In the genomic region with DNA sequence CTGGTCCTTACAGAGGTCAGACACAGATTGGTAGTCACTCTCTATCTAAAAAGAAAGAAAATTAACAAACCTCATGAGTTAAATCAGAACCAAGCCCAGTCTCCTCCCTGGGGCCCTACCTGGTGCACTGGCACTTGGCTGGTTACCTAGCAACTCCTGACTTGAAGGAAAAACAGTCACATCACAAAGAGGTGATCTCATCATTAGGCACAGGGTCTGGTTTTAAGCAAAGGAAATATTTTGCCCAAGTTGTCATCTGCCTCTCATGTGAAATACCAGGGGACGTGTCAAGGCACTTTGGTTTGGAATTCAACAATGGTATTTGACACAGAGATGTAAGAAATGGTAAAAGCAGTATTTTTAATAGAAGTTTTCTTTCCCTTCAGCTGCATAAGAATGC, we compare ENCODE assay signal across 9 cellular contexts. TPM values are rescaled to one million over a fixed set of nuclear protein-coding genes. Genes with fewer than 3 reads are reported as not detected.
A peak's percentile ranks its signal among the peaks of the same experiment; 100 is the strongest.
DNase-seq lines count a peak whose midpoint lies in the region; ATAC-seq and TF ChIP-seq lines count a peak whose summit lies in the region.
"Had no signal": no experiment of that assay in that cellular context is flagged by ENCODE, and none has a peak within 500 bp of the region (broad histone marks: within the 10 kb centered on the region; RNA-seq: fewer than 3 reads in every experiment).

No MANE protein-coding gene starts in this region.

- peak overlapping the region; percentile 66 for H3K4me2 ChIP-seq in PC-3 (ENCODE audit: low read length)

- no peaks in the 10 kb centered on the region for H3K9me2 ChIP-seq in PC-3 (replicated peaks; ENCODE audit: low read length)

- no peak for TF ChIP-seq POLR2A in erythroblast (IDR thresholded peaks at IDR 0.05; ENCODE audit: low read length)

- H3K27ac ChIP-seq in PC-3 (ENCODE audit: low read length), result peak overlapping the region; percentile 95

- 0 out of 2 replicates have a peak, but pooled peaks cover 6% of the 10 kb centered on the region for H3K27me3 ChIP-seq in PC-3 (ENCODE audit: low read length)

- CTCF ChIA-PET in activated CD4-positive, alpha-beta memory T cell treated with anti-CD3 and anti-CD28 coated beads for 36 hours (lab: Charles Lee), result interaction anchor here (0.8 kb wide), 1 partner anchor 26 kb away, joined by 3 read pairs; no protein-coding TSS in a partner anchor
- CTCF ChIA-PET in activated CD4-positive, alpha-beta memory T cell treated with anti-CD3 and anti-CD28 coated beads, Interleukin-2, amount 10 ng/mL, durations not matched to agents 7 days and 5 days (lab: Charles Lee), result no interaction called here
- CTCF ChIA-PET in PC-3 (lab: Charles Lee), result interaction anchor here (1.1 kb wide), 1 partner anchor 228 kb away, joined by 4 read pairs; no protein-coding TSS in a partner anchor

- peak overlapping the region; percentile 78 for H3K9ac ChIP-seq in PC-3 (ENCODE audit: low read length)

- peak; percentile 70 for ATAC-seq in PC-3

- no peaks in the 10 kb centered on the region for H3K36me3 Mint-ChIP-seq in activated CD4-positive, alpha-beta memory T cell treated with anti-CD3 and anti-CD28 coated beads for 36 hours
- H3K36me3 Mint-ChIP-seq in activated CD4-positive, alpha-beta memory T cell treated with anti-CD3 and anti-CD28 coated beads, Interleukin-2, amount 10 ng/mL, durations not matched to agents 7 days and 5 days (ENCODE audit: low read depth), result no peaks in the 10 kb centered on the region

- no peak overlapping the region for H3K4me3 Mint-ChIP-seq in activated CD4-positive, alpha-beta memory T cell treated with anti-CD3 and anti-CD28 coated beads for 36 hours
- H3K4me3 Mint-ChIP-seq in activated CD4-positive, alpha-beta memory T cell treated with anti-CD3 and anti-CD28 coated beads, Interleukin-2, amount 10 ng/mL, durations not matched to agents 7 days and 5 days, result no peak overlapping the region
- H3K4me3 Mint-ChIP-seq: activated T-helper 1 cell treated with anti-CD3 and anti-CD28 coated beads, Interleukin-12 subunit alpha, Interleukin-12 subunit beta, Interleukin-2, Interleukin-4 antibody, amounts not matched to agents 30 ng/mL and 10 ng/mL and 1 ng/mL, durations not matched to agents 14 hours and 24 hours and 36 hours had no signal

- intact Hi-C loops in activated CD4-positive, alpha-beta memory T cell treated with anti-CD3 and anti-CD28 coated beads for 36 hours (cut with micrococcal nuclease), result no loop called here
- intact Hi-C loops in PC-3 (cut with micrococcal nuclease), result loop anchor here (2.0 to 5.0 kb wide), 2 partner anchors 35 to 51 kb away; no protein-coding TSS in a partner anchor

- no peak for TF ChIP-seq CTCF in PC-3 (conservative IDR thresholded peaks at IDR 0.05; ENCODE audit: low read depth, low read length)
- TF ChIP-seq CTCF in fibroblast of mammary gland (conservative IDR thresholded peaks at IDR 0.05; ENCODE audit: control insufficient read depth, insufficient read depth, low read depth, low read length), result no peak

- no peaks in the 10 kb centered on the region for H3K79me2 ChIP-seq in PC-3 (ENCODE audit: low read length)

- no peaks in the 10 kb centered on the region for H4K20me1 ChIP-seq in PC-3 (ENCODE audit: low read length)

- H3K27me3 Mint-ChIP-seq in activated CD4-positive, alpha-beta memory T cell treated with anti-CD3 and anti-CD28 coated beads for 36 hours, result no peaks in the 10 kb centered on the region
- H3K27me3 Mint-ChIP-seq in activated CD4-positive, alpha-beta memory T cell treated with anti-CD3 and anti-CD28 coated beads, Interleukin-2, amount 10 ng/mL, durations not matched to agents 7 days and 5 days, result peaks cover 2% of the 10 kb centered on the region

- no peaks in the 10 kb centered on the region for H3K9me3 ChIP-seq in PC-3 (ENCODE audit: low read length)

- POLR2A ChIA-PET in activated CD4-positive, alpha-beta memory T cell treated with anti-CD3 and anti-CD28 coated beads for 36 hours (lab: Charles Lee), result no interaction called here
- POLR2A ChIA-PET in activated CD4-positive, alpha-beta memory T cell treated with anti-CD3 and anti-CD28 coated beads, Interleukin-2, amount 10 ng/mL, durations not matched to agents 7 days and 5 days (lab: Charles Lee), result no interaction called here
- POLR2A ChIA-PET in PC-3 (lab: Charles Lee; ENCODE audit: unreplicated experiment), result no interaction called here

- peak overlapping the region; percentile 44 for H2AFZ ChIP-seq in PC-3 (ENCODE audit: low read length)

- H3K27ac Mint-ChIP-seq in activated CD4-positive, alpha-beta memory T cell treated with anti-CD3 and anti-CD28 coated beads for 36 hours, result no peak overlapping the region
- H3K27ac Mint-ChIP-seq in activated CD4-positive, alpha-beta memory T cell treated with anti-CD3 and anti-CD28 coated beads, Interleukin-2, amount 10 ng/mL, durations not matched to agents 7 days and 5 days, result no peak overlapping the region
- H3K27ac Mint-ChIP-seq: activated T-helper 1 cell treated with anti-CD3 and anti-CD28 coated beads, Interleukin-12 subunit alpha, Interleukin-12 subunit beta, Interleukin-2, Interleukin-4 antibody, amounts not matched to agents 30 ng/mL and 10 ng/mL and 1 ng/mL, durations not matched to agents 14 hours and 24 hours and 36 hours had no signal

- no peaks in the 10 kb centered on the region for H3K36me3 ChIP-seq in PC-3 (ENCODE audit: low read depth, low read length)

- DNase-seq in activated CD4-positive, alpha-beta memory T cell treated with anti-CD3 and anti-CD28 coated beads for 36 hours, result peak; percentile 16
- no peak for DNase-seq in activated CD4-positive, alpha-beta memory T cell treated with anti-CD3 and anti-CD28 coated beads, Interleukin-2, amount 10 ng/mL, durations not matched to agents 7 days and 5 days
- DNase-seq in PC-3 (peak; percentile 94), fibroblast of mammary gland (ENCODE audit: low read depth) (peak; percentile 43), DMS153 (lab: John Stamatoyannopoulos, UW) (no peak), DMS153 treated with DMSO at 0.1 percent for 48 hours (lab: John Stamatoyannopoulos, UW; ENCODE audit: unreplicated experiment) (no peak), erythroblast (lab: John Stamatoyannopoulos, UW) (no peak)
- peak in 2 of 3 donors; percentile 8 to 34 for DNase-seq in stimulated activated CD4-positive, alpha-beta T cell treated with anti-CD3 and anti-CD28 coated beads, TNF-alpha, amount 100 ng/mL, for 48 hours (ENCODE audit: low read depth in 3 of 3)

- no TSS peak for BruUV-seq in PC-3 (replicated peaks; lab: Mats Ljungman, UMichigan)

- peaks cover 10% of the 10 kb centered on the region for H3K4me1 Mint-ChIP-seq in activated CD4-positive, alpha-beta memory T cell treated with anti-CD3 and anti-CD28 coated beads for 36 hours (ENCODE audit: low read depth)
- no peaks in the 10 kb centered on the region for H3K4me1 Mint-ChIP-seq in activated CD4-positive, alpha-beta memory T cell treated with anti-CD3 and anti-CD28 coated beads, Interleukin-2, amount 10 ng/mL, durations not matched to agents 7 days and 5 days

- peaks cover 3% of the 10 kb centered on the region for H3F3A ChIP-seq in PC-3 (ENCODE audit: low read length, unreplicated experiment)

- H3K9me3 Mint-ChIP-seq in activated CD4-positive, alpha-beta memory T cell treated with anti-CD3 and anti-CD28 coated beads for 36 hours, result no peaks in the 10 kb centered on the region
- H3K9me3 Mint-ChIP-seq in activated CD4-positive, alpha-beta memory T cell treated with anti-CD3 and anti-CD28 coated beads, Interleukin-2, amount 10 ng/mL, durations not matched to agents 7 days and 5 days, result no peaks in the 10 kb centered on the region
- H3K9me3 Mint-ChIP-seq: activated T-helper 1 cell treated with anti-CD3 and anti-CD28 coated beads, Interleukin-12 subunit alpha, Interleukin-12 subunit beta, Interleukin-2, Interleukin-4 antibody, amounts not matched to agents 30 ng/mL and 10 ng/mL and 1 ng/mL, durations not matched to agents 14 hours and 24 hours and 36 hours had no signal

- H3K4me3 ChIP-seq in PC-3 (ENCODE audit: low read length) (no peak overlapping the region; the same call in 1 of the 2 replicates), fibroblast of mammary gland (ENCODE audit: control insufficient read depth, low read depth, low read length) (no peak overlapping the region)

- H3K4me1 ChIP-seq in PC-3 (ENCODE audit: insufficient read depth, low read length), result peaks cover 44% of the 10 kb centered on the region

RNA-seq across cellular contexts. Expression of a gene that starts 47.7 kb away (rescaled TPM):
- under 1 TPM in 1 of 2 experiments, not detected in 1; 0.05 TPM for total RNA-seq in activated CD4-positive, alpha-beta memory T cell treated with anti-CD3 and anti-CD28 coated beads for 36 hours
- total RNA-seq in activated CD4-positive, alpha-beta memory T cell treated with anti-CD3 and anti-CD28 coated beads, Interleukin-2, amount 10 ng/mL, durations not matched to agents 7 days and 5 days, result under 1 TPM; 0.03 to 0.15 TPM
- 2.4 and 2.9 TPM in 2 replicates for total RNA-seq in PC-3 (2014; rRNA removed)

Comparison
In these comparisons a context has a peak if more than half of its experiments do, and no peak if none do; other contexts are left out.
1. DNase-seq: peak in activated CD4-positive, alpha-beta memory T cell treated with anti-CD3 and anti-CD28 coated beads for 36 hours (single experiment), PC-3 (single experiment), fibroblast of mammary gland (single experiment) and stimulated activated CD4-positive, alpha-beta T cell treated with anti-CD3 and anti-CD28 coated beads, TNF-alpha, amount 100 ng/mL, for 48 hours (2 of 3); none in activated CD4-positive, alpha-beta memory T cell treated with anti-CD3 and anti-CD28 coated beads, Interleukin-2, amount 10 ng/mL, durations not matched to agents 7 days and 5 days (single experiment), DMS153 (single experiment), DMS153 treated with DMSO at 0.1 percent for 48 hours (single experiment) and erythroblast (0 of 2).